ENCODE assay signal across 12 cellular contexts in genomic region chr5:77853353-77853907, GRCh38.
DNase-seq lines count a peak whose midpoint lies in the region; ATAC-seq lines count a peak whose summit lies in the region.
"Had no signal": no experiment of that assay in that cellular context is flagged by ENCODE, and none has a peak within 500 bp of the region (broad histone marks: within the 10 kb centered on the region; RNA-seq: fewer than 3 reads in every experiment).

No MANE protein-coding gene starts in this region.

- H3K4me1 Mint-ChIP-seq in activated T-helper 2 cell treated with anti-CD3 and anti-CD28 coated beads, Interferon-gamma antibody, Interleukin-2, Interleukin-4, amounts not matched to agents 10 μg/mL and 5 μg/mL and 100 μg/mL, durations not matched to agents 14 hours and 24 hours and 36 hours (ENCODE audit: low read depth), result peaks cover 14% of the 10 kb centered on the region
- peaks cover 16 to 27% (median 26%) of the 10 kb centered on the region in 3 donors for H3K4me1 Mint-ChIP-seq in naive B cell

- H3K9ac ChIP-seq in BLaER1, result no peak overlapping the region

- ATAC-seq in GM21717 (IDR thresholded peaks at IDR 0.05; ENCODE audit: unreplicated experiment) (peak; percentile 10), naive B cell (ENCODE audit: low read depth in 2 of 2) (no peak), HG02763 (IDR thresholded peaks at IDR 0.05; ENCODE audit: unreplicated experiment) (no peak)

- peak overlapping the region; percentile 25; the same call in 1 of the 2 replicates for H3K27ac ChIP-seq in BLaER1
- H3K27ac ChIP-seq: SJCRH30 had no signal

- no peaks in the 10 kb centered on the region for H4K20me1 ChIP-seq in BLaER1

- H3K36me3 ChIP-seq in BLaER1, result no peaks in the 10 kb centered on the region
- H3K36me3 ChIP-seq: SJCRH30 had no signal

- H3K4me3 ChIP-seq in BLaER1, result peak overlapping the region; percentile 65

- H3K27ac Mint-ChIP-seq in activated T-helper 2 cell treated with anti-CD3 and anti-CD28 coated beads, Interferon-gamma antibody, Interleukin-2, Interleukin-4, amounts not matched to agents 10 μg/mL and 5 μg/mL and 100 μg/mL, durations not matched to agents 14 hours and 24 hours and 36 hours, result peak overlapping the region; percentile 44
- peak overlapping the region in 2 of 6 donors; percentile 19 to 78 for H3K27ac Mint-ChIP-seq in naive B cell
- H3K27ac Mint-ChIP-seq: activated naive CD4-positive, alpha-beta T cell treated with anti-CD3 and anti-CD28 coated beads, Interleukin-2, amount 50 U/mL, for 72 hours had no signal

- peaks cover 25% of the 10 kb centered on the region for H3K4me1 ChIP-seq in BLaER1
- H3K4me1 ChIP-seq: SJCRH30 had no signal

- DNase-seq in activated T-helper 2 cell treated with anti-CD3 and anti-CD28 coated beads, Interferon-gamma antibody, Interleukin-2, Interleukin-4, amounts not matched to agents 10 μg/mL and 5 μg/mL and 100 μg/mL, durations not matched to agents 14 hours and 24 hours and 36 hours (ENCODE audit: low spot score), result no peak
- no peak for DNase-seq in naive B cell
- DNase-seq in stimulated activated CD4-positive, alpha-beta T cell treated with anti-CD3 and anti-CD28 coated beads, Interleukin-1b, Interleukin-23, amount 100 ng/mL, for 48 hours, result no peak
- no peak for DNase-seq in LoVo (ENCODE audit: low spot score)
- no peak for DNase-seq in cortex of kidney (lab: John Stamatoyannopoulos, UW)
- DNase-seq: NCI-H1048 had no signal

- H3K9me3 Mint-ChIP-seq in activated T-helper 2 cell treated with anti-CD3 and anti-CD28 coated beads, Interferon-gamma antibody, Interleukin-2, Interleukin-4, amounts not matched to agents 10 μg/mL and 5 μg/mL and 100 μg/mL, durations not matched to agents 14 hours and 24 hours and 36 hours, result no peaks in the 10 kb centered on the region
- peaks cover 0 to 3% (median 0%) of the 10 kb centered on the region in 7 donors for H3K9me3 Mint-ChIP-seq in naive B cell
- H3K9me3 Mint-ChIP-seq: activated naive CD4-positive, alpha-beta T cell treated with anti-CD3 and anti-CD28 coated beads, Interleukin-2, amount 50 U/mL, for 72 hours; central memory CD8-positive, alpha-beta T cell had no signal

- H3K4me3 Mint-ChIP-seq in activated T-helper 2 cell treated with anti-CD3 and anti-CD28 coated beads, Interferon-gamma antibody, Interleukin-2, Interleukin-4, amounts not matched to agents 10 μg/mL and 5 μg/mL and 100 μg/mL, durations not matched to agents 14 hours and 24 hours and 36 hours (ENCODE audit: low read depth), result peak overlapping the region; percentile 27
- H3K4me3 Mint-ChIP-seq in naive B cell, result peak overlapping the region in 7 of 8 donors; percentile 82 to 96 (median 88)

- peak overlapping the region; percentile 88 for H3K4me2 ChIP-seq in BLaER1

- no peaks in the 10 kb centered on the region for H3K27me3 ChIP-seq in BLaER1
- H3K27me3 ChIP-seq: SJCRH30 had no signal

- H3K9me3 ChIP-seq in BLaER1, result no peaks in the 10 kb centered on the region; the same call in 1 of the 2 replicates
- H3K9me3 ChIP-seq: SJCRH30 had no signal

- peaks cover 21% of the 10 kb centered on the region for H3K27me3 Mint-ChIP-seq in activated T-helper 2 cell treated with anti-CD3 and anti-CD28 coated beads, Interferon-gamma antibody, Interleukin-2, Interleukin-4, amounts not matched to agents 10 μg/mL and 5 μg/mL and 100 μg/mL, durations not matched to agents 14 hours and 24 hours and 36 hours (ENCODE audit: low read depth)
- H3K27me3 Mint-ChIP-seq in naive B cell, result peaks cover 7 to 30% (median 20%) of the 10 kb centered on the region in 3 donors

- no peaks in the 10 kb centered on the region for H3K36me3 Mint-ChIP-seq in activated T-helper 2 cell treated with anti-CD3 and anti-CD28 coated beads, Interferon-gamma antibody, Interleukin-2, Interleukin-4, amounts not matched to agents 10 μg/mL and 5 μg/mL and 100 μg/mL, durations not matched to agents 14 hours and 24 hours and 36 hours (ENCODE audit: low read depth)
- H3K36me3 Mint-ChIP-seq in naive B cell, result no peaks in the 10 kb centered on the region

- intact Hi-C loops in activated T-helper 2 cell treated with anti-CD3 and anti-CD28 coated beads, Interferon-gamma antibody, Interleukin-2, Interleukin-4, amounts not matched to agents 10 μg/mL and 5 μg/mL and 100 μg/mL, durations not matched to agents 14 hours and 24 hours and 36 hours (cut with micrococcal nuclease), result loop anchor here (1.0 to 5.0 kb wide), 5 partner anchors 29 to 309 kb away; partner anchors contain the start of gene TBCA
